ENCODE assay signal across 28 cellular contexts in the genomic region with DNA sequence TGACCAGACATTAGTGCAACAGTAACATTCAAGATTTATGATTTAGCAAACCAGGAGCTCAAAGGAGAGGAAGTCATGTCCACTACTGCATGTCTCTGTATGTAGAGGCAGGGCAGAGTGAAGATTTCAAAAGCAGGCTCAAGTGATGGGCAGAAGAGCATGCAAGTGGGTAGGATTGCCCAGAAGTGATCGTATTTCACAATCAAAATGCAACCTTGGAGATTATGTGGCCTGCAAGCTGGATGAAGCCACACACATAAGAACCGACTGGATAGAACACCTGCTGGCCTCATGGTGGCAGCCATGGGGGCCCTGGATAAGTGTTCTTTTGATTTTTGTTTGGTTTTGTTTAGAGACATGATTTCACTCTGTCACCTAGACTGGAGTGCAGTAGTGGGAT.
"Had no signal": no experiment of that assay in that cellular context is flagged by ENCODE, and none has a peak within 500 bp of the region (broad histone marks: within the 10 kb centered on the region; RNA-seq: fewer than 3 reads in every experiment).

No MANE protein-coding gene starts in this region.

- H3K27me3 Mint-ChIP-seq: activated naive CD8-positive, alpha-beta T cell; activated T-cell treated with anti-CD3 and anti-CD28 coated beads, Interleukin-2, amount 50 U/mL, for 24 hours; activated T-helper 17 cell treated with anti-CD3 and anti-CD28 coated beads, Interleukin-2, amount 50 U/mL, for 72 hours; dendritic cell treated with granulocyte-macrophage colony-stimulating factor and Interleukin-4, amounts not matched to agents 40 ng/mL and 50 ng/mL, for 4 days had no signal

- H3K9me3 ChIP-seq: adrenal gland, ascending aorta, left ventricle myocardium inferior, sigmoid colon, testis, vagina had no signal

- H3K27me3 ChIP-seq: adrenal gland, ascending aorta, brain microvascular endothelial cell, neural progenitor cell, sigmoid colon, testis, vagina had no signal

- H3K9me3 Mint-ChIP-seq: activated T-cell treated with anti-CD3 and anti-CD28 coated beads, Interleukin-2, amount 50 U/mL, for 24 hours; dendritic cell treated with granulocyte-macrophage colony-stimulating factor and Interleukin-4, amounts not matched to agents 40 ng/mL and 50 ng/mL, for 4 days; neural progenitor cell had no signal

- H3K27ac Mint-ChIP-seq: activated naive CD8-positive, alpha-beta T cell; activated T-cell treated with anti-CD3 and anti-CD28 coated beads, Interleukin-2, amount 50 U/mL, for 24 hours; activated T-helper 17 cell treated with anti-CD3 and anti-CD28 coated beads, Interleukin-2, amount 50 U/mL, for 72 hours; dendritic cell treated with granulocyte-macrophage colony-stimulating factor and Interleukin-4, amounts not matched to agents 40 ng/mL and 50 ng/mL, for 4 days; immature natural killer cell; naive thymus-derived CD8-positive, alpha-beta T cell; neural progenitor cell had no signal

- H3K4me1 Mint-ChIP-seq: activated T-helper 17 cell treated with anti-CD3 and anti-CD28 coated beads, Interleukin-2, amount 50 U/mL, for 72 hours; immature natural killer cell; naive thymus-derived CD8-positive, alpha-beta T cell had no signal

- H3K36me3 Mint-ChIP-seq: activated naive CD8-positive, alpha-beta T cell; naive thymus-derived CD8-positive, alpha-beta T cell; neural progenitor cell had no signal

- H3K4me3 Mint-ChIP-seq: activated naive CD8-positive, alpha-beta T cell; activated T-cell treated with anti-CD3 and anti-CD28 coated beads, Interleukin-2, amount 50 U/mL, for 24 hours; activated T-helper 17 cell treated with anti-CD3 and anti-CD28 coated beads, Interleukin-2, amount 50 U/mL, for 72 hours; dendritic cell treated with granulocyte-macrophage colony-stimulating factor and Interleukin-4, amounts not matched to agents 40 ng/mL and 50 ng/mL, for 4 days; immature natural killer cell; naive thymus-derived CD8-positive, alpha-beta T cell; neural progenitor cell had no signal

- H3K4me1 ChIP-seq: adrenal gland, ascending aorta, neural progenitor cell, testis, vagina had no signal

- H3K36me3 ChIP-seq: adrenal gland, ascending aorta, brain microvascular endothelial cell, neural progenitor cell, vagina had no signal

- H3K27ac ChIP-seq: adrenal gland, ascending aorta, brain microvascular endothelial cell, left ventricle myocardium inferior, neural progenitor cell, sigmoid colon, testis, vagina had no signal

- ATAC-seq: activated T-helper 17 cell treated with anti-CD3 and anti-CD28 coated beads, Interleukin-2, amount 50 U/mL, for 72 hours; naive thymus-derived CD8-positive, alpha-beta T cell had no signal

- H3K4me3 ChIP-seq: adrenal gland, ascending aorta, left ventricle myocardium inferior, neural progenitor cell, sigmoid colon, smooth muscle cell, testis, vagina had no signal

- DNase-seq: activated CD4-positive, alpha-beta T cell treated with anti-CD3 and anti-CD28 coated beads for 1 hour; activated CD8-positive, alpha-beta memory T cell treated with anti-CD3 and anti-CD28 coated beads, Interleukin-2, amount 50 U/mL, for 4 hours; activated T-cell treated with anti-CD3 and anti-CD28 coated beads, Interleukin-2, amount 50 U/mL, for 24 hours; adrenal gland; brain microvascular endothelial cell; caudate nucleus; effector CD8-positive, alpha-beta T cell; erythroblast; foreskin fibroblast; immature natural killer cell; kidney glomerular epithelial cell; left ventricle myocardium inferior; naive thymus-derived CD8-positive, alpha-beta T cell; retina; sigmoid colon; stimulated activated CD4-positive, alpha-beta T cell treated with anti-CD3 and anti-CD28 coated beads, Interleukin-15, amount 100 ng/mL, for 24 hours; stimulated activated CD4-positive, alpha-beta T cell treated with anti-CD3 and anti-CD28 coated beads, Interleukin-2, amount 100 ng/mL, for 48 hours; stimulated activated CD8-positive, alpha-beta memory T cell treated with anti-CD3 and anti-CD28 coated beads, Interleukin-4, amount 100 ng/mL, for 48 hours; stimulated activated naive CD4-positive, alpha-beta T cell; testis; trophoblast cell had no signal
